Comparison of ENCODE assay signal across 1 cellular context in the genomic region with DNA sequence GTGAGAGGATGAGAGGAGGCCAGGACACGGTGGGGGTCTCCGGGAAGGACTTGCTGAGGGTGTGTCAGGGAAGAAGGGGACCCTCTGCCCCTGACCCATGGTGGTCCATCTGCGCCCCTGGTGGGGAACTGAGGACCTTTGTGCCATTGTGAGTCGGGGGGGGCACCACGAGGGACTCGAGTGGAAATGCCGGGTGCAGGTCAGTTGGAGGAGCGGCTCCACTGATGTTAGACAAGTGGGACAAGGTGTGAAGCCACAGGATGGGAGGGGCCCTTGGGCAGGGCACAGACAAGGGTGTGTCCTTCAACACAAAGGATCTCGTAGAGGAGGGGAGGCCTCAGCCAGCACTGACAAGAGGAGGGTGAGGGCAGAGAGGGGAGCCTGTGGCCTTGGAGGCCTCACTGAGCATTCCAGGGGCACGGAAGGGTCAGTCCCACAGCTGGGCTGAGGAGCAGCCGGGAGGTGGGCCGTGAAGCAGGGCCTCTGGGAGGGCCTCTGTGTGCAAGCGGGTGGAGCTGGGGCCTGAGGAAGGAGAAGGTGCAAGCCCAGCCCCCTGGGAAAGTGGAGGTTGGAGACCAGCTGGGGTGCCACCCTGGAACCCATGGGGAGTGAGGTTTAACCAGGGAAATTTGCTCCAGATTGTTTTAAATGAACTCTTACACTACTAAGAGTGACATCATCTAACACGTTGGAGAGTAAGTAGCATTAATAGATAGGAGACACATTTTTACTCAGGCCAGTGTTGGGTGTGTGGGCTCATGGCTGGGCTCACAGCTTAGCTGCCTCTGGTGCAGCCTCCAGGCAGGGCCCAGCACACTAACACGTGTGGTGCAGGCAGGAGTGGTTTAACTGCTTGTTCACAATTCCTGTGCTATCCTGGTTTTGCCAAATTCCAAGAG.
TF ChIP-seq lines count a peak whose summit lies in the region.

No MANE protein-coding gene starts in this region.

TF ChIP-seq in H1, 55 proteins besides CTCF, POLR2A, EP300 and RAD21:
- TF ChIP-seq POU5F1 (IDR thresholded peaks at IDR 0.05; ENCODE audit: low read depth, low read length) (no peak), SRF (IDR thresholded peaks at IDR 0.05; ENCODE audit: low read depth, low read length) (no peak), RNF2 (IDR thresholded peaks at IDR 0.05; ENCODE audit: borderline replicate concordance, low read depth, low read length, missing control alignments, poor library complexity, severe bottlenecking) (no peak), SIRT6 (IDR thresholded peaks at IDR 0.05; ENCODE audit: low read length) (no peak), BACH1 (IDR thresholded peaks at IDR 0.05; ENCODE audit: low read length) (no peak), YY1 (IDR thresholded peaks at IDR 0.05; ENCODE audit: low read depth, low read length) (no peak), NRF1 (IDR thresholded peaks at IDR 0.05; ENCODE audit: low read depth, low read length) (no peak), SUZ12 (IDR thresholded peaks at IDR 0.05; ENCODE audit: low read length) (no peak), TAF1 (IDR thresholded peaks at IDR 0.05; ENCODE audit: low read depth, low read length) (no peak)
- TF ChIP-seq, protein P1, sequence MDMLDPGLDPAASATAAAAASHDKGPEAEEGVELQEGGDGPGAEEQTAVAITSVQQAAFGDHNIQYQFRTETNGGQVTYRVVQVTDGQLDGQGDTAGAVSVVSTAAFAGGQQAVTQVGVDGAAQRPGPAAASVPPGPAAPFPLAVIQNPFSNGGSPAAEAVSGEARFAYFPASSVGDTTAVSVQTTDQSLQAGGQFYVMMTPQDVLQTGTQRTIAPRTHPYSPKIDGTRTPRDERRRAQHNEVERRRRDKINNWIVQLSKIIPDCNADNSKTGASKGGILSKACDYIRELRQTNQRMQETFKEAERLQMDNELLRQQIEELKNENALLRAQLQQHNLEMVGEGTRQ (IDR thresholded peaks at IDR 0.05; ENCODE audit: low read length) = no peak
- TF ChIP-seq, protein P2, sequence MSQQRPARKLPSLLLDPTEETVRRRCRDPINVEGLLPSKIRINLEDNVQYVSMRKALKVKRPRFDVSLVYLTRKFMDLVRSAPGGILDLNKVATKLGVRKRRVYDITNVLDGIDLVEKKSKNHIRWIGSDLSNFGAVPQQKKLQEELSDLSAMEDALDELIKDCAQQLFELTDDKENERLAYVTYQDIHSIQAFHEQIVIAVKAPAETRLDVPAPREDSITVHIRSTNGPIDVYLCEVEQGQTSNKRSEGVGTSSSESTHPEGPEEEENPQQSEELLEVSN (IDR thresholded peaks at IDR 0.05) = no peak
TF ChIP-seq in H1: peak in this region for 0.
